ENCODE assay signal across 8 cellular contexts in genomic region chr18:23453657-23454011, GRCh38. TPM values are rescaled to one million over a fixed set of nuclear protein-coding genes. Genes with fewer than 3 reads are reported as not detected.
DNase-seq lines count a peak whose midpoint lies in the region; ATAC-seq lines count a peak whose summit lies in the region.

No MANE protein-coding gene starts in this region.

- H3K9me3 Mint-ChIP-seq in IgD-negative memory B cell: no peaks in the 10 kb centered on the region

- H3K27ac Mint-ChIP-seq in IgD-negative memory B cell: peak overlapping the region; percentile 91 to 99 (median 97)

- peak; percentile 33 to 39 for ATAC-seq in activated CD4-positive, CD25-positive, alpha-beta regulatory T cell treated with anti-CD3 and anti-CD28 coated beads, Interleukin-2, amount 50 U/mL, for 24 hours

- H3K4me3 Mint-ChIP-seq in IgD-negative memory B cell: peak overlapping the region; percentile 99 to 100 (median 100)

- peaks cover 1% of the 10 kb centered on the region for H3K36me3 Mint-ChIP-seq in IgD-negative memory B cell

- DNase-seq in activated CD4-positive, CD25-positive, alpha-beta regulatory T cell (lab: John Stamatoyannopoulos, UW): no peak
- DNase-seq in astrocyte of the hippocampus (ENCODE audit: low read depth, low spot score): peak; percentile 53
- DNase-seq in iPS-NIHi7 (ENCODE audit: extremely low spot score): peak; percentile 18
- DNase-seq in NK-92 (lab: John Stamatoyannopoulos, UW; ENCODE audit: unreplicated experiment): no peak
- DNase-seq in COR-L47 (lab: John Stamatoyannopoulos, UW): no peak

- H3K4me3 ChIP-seq in skin epidermis: peak overlapping the region; percentile 73 to 97 (median 84)

- peaks cover 42 to 46% (median 43%) of the 10 kb centered on the region in 3 donors for H3K4me1 Mint-ChIP-seq in IgD-negative memory B cell

- peak overlapping the region; percentile 63 to 99 (median 95) for H3K27ac ChIP-seq in skin epidermis

- H3K27me3 Mint-ChIP-seq in IgD-negative memory B cell: no peaks in the 10 kb centered on the region

RNA-seq across cellular contexts. Expression of gene RIOK3, which starts 0.5 kb away (rescaled TPM):
- polyA plus RNA-seq in IgD-negative memory B cell: 42.0 TPM

RNA-seq across cellular contexts. Expression of gene RMC1, which starts 49.7 kb away (rescaled TPM):
- 73.0 TPM for polyA plus RNA-seq in IgD-negative memory B cell

Comparison
In these comparisons a context has a peak if more than half of its experiments do, and no peak if none do; other contexts are left out.
1. DNase-seq: peak in astrocyte of the hippocampus (single experiment) and iPS-NIHi7 (single experiment); none in activated CD4-positive, CD25-positive, alpha-beta regulatory T cell (0 of 4), NK-92 (single experiment) and COR-L47 (single experiment).